ENCODE assay signal across 10 cellular contexts in the genomic region with DNA sequence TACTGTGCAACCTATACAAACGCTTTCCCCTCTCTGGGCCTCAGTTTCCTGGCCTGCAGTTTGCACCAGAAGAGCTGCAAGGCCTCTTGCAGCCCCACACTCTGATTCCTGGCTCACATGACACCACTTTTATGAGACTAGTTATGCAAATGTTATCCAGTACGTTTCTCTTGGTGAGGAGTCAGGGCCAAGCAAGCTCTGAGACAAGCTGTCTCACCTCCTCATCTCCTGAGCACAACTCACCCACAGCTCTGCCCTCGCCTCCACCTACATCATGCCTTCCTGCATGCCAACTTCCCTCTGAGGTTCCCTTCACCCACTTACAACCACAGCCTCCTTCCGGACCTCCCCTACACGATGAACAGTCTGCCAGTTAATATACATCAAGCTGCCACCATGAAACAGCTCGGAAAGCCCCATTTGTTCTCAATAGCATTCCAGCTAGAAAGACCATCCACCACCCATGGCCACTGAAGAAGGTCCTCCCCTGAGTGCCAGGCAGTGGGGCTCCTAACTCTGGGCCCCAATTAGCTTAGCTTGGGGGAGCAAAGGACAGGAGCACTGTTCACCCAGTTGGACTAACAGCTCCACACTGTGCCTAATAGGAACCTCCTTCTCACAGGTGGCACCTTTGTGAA. TPM values are rescaled to one million over a fixed set of nuclear protein-coding genes. Genes with fewer than 3 reads are reported as not detected.
DNase-seq lines count a peak whose midpoint lies in the region; ATAC-seq and TF ChIP-seq lines count a peak whose summit lies in the region.
"Had no signal": no experiment of that assay in that cellular context is flagged by ENCODE, and none has a peak within 500 bp of the region (broad histone marks: within the 10 kb centered on the region; RNA-seq: fewer than 3 reads in every experiment).

No MANE protein-coding gene starts in this region.

- TF ChIP-seq CTCF in spleen (IDR thresholded peaks at IDR 0.05 in 8 of 11, conservative IDR thresholded peaks at IDR 0.05 in 3 of 11) = no peak
- no peak for TF ChIP-seq CTCF in right atrium auricular region (IDR thresholded peaks at IDR 0.05)

- H3K27ac ChIP-seq in spleen (peak overlapping the region in 5 of 8 donors; percentile 27 to 83 (median 56)), right atrium auricular region (no peak overlapping the region)
- H3K27ac ChIP-seq: psoas muscle had no signal

- H3K36me3 ChIP-seq in spleen = no peaks in the 10 kb centered on the region
- no peaks in the 10 kb centered on the region for H3K36me3 ChIP-seq in right atrium auricular region

- H3K9me3 ChIP-seq in spleen (peaks cover 0 to 8% (median 0%) of the 10 kb centered on the region in 8 donors), right atrium auricular region (no peaks in the 10 kb centered on the region)
- H3K9me3 ChIP-seq: psoas muscle had no signal

- DNase-seq in activated CD8-positive, alpha-beta memory T cell treated with anti-CD3 and anti-CD28 coated beads for 24 hours = peak; percentile 77
- peak; percentile 85 for DNase-seq in spleen
- no peak for DNase-seq in 8988T
- no peak for DNase-seq in right atrium auricular region (ENCODE audit: low spot score)
- DNase-seq in posterior cingulate gyrus = no peak
- no peak for DNase-seq in dedifferentiated amniotic fluid mesenchymal stem cell (ENCODE audit: extremely low spot score)
- DNase-seq: NCI-H2081 treated with DMSO at 0.1 percent for 48 hours, psoas muscle had no signal

- TF ChIP-seq POLR2A in spleen (IDR thresholded peaks at IDR 0.05) = no peak

- 8 to 30% (median 19%) methylated on average over 6 of the region's 6 CpGs for WGBS in spleen, 5 donors

- peak; percentile 53 for ATAC-seq in GM18498 (IDR thresholded peaks at IDR 0.05; ENCODE audit: unreplicated experiment)
- ATAC-seq in HG03460 (IDR thresholded peaks at IDR 0.05; ENCODE audit: unreplicated experiment) = peak; percentile 48
- ATAC-seq: psoas muscle had no signal

- intact Hi-C loops in spleen (cut with DNase I; ENCODE audit: low total_unique reads) (no loop called here), posterior cingulate gyrus (cut with DNase I) (no loop called here)

- H3K27me3 ChIP-seq in spleen (replicated peaks in 1 of 7) = no peaks in the 10 kb centered on the region
- H3K27me3 ChIP-seq in right atrium auricular region = no peaks in the 10 kb centered on the region

- H3K4me1 ChIP-seq in spleen = peaks cover 3 to 55% (median 38%) of the 10 kb centered on the region in 6 donors
- H3K4me1 ChIP-seq in right atrium auricular region = no peaks in the 10 kb centered on the region
- H3K4me1 ChIP-seq: psoas muscle had no signal

- H3K4me3 ChIP-seq in spleen (no peak overlapping the region), right atrium auricular region (no peak overlapping the region)
- H3K4me3 ChIP-seq: psoas muscle had no signal

RNA-seq across cellular contexts. Expression of a gene that starts 25.0 kb away (rescaled TPM):
- total RNA-seq in spleen = 1 to 10 TPM; 4.2 to 7.7 (median 5.9) TPM
- 10 to 100 TPM in 2 of 3 donors, 1 to 10 TPM in 1; 7.7 to 24.8 (median 12.1) TPM for polyA plus RNA-seq in spleen
- total RNA-seq in right atrium auricular region = under 1 TPM in 1 of 2 donors, not detected in 1; 0.67 TPM

RNA-seq across cellular contexts. Expression of a gene that starts 48.0 kb away (rescaled TPM):
- total RNA-seq in spleen = 10 to 100 TPM in 6 of 7 donors, 1 to 10 TPM in 1; 9.8 to 22.1 (median 14.4) TPM
- polyA plus RNA-seq in spleen = 1 to 10 TPM; 3.7 to 5.1 (median 3.9) TPM
- total RNA-seq in right atrium auricular region = 10 to 100 TPM in 1 of 2 donors, 1 to 10 TPM in 1; 8.6 to 10.3 TPM

RNA-seq across cellular contexts. Expression of a gene that starts 51.4 kb away (rescaled TPM):
- total RNA-seq in spleen = 10 to 100 TPM; 33.0 to 98.2 (median 48.6) TPM
- 10 to 100 TPM; 27.5 to 29.1 (median 27.8) TPM for polyA plus RNA-seq in spleen
- 10 to 100 TPM; 39.1 to 39.3 TPM for total RNA-seq in right atrium auricular region

Comparison
In these comparisons a context has a peak if more than half of its experiments do, and no peak if none do; other contexts are left out.
1. DNase-seq: peak in activated CD8-positive, alpha-beta memory T cell treated with anti-CD3 and anti-CD28 coated beads for 24 hours (single experiment) and spleen (single experiment); none in 8988T (single experiment), right atrium auricular region (single experiment), posterior cingulate gyrus (0 of 10) and dedifferentiated amniotic fluid mesenchymal stem cell (single experiment).
2. H3K27ac ChIP-seq: peak in spleen (5 of 8); none in right atrium auricular region (0 of 2).